In the genomic region with DNA sequence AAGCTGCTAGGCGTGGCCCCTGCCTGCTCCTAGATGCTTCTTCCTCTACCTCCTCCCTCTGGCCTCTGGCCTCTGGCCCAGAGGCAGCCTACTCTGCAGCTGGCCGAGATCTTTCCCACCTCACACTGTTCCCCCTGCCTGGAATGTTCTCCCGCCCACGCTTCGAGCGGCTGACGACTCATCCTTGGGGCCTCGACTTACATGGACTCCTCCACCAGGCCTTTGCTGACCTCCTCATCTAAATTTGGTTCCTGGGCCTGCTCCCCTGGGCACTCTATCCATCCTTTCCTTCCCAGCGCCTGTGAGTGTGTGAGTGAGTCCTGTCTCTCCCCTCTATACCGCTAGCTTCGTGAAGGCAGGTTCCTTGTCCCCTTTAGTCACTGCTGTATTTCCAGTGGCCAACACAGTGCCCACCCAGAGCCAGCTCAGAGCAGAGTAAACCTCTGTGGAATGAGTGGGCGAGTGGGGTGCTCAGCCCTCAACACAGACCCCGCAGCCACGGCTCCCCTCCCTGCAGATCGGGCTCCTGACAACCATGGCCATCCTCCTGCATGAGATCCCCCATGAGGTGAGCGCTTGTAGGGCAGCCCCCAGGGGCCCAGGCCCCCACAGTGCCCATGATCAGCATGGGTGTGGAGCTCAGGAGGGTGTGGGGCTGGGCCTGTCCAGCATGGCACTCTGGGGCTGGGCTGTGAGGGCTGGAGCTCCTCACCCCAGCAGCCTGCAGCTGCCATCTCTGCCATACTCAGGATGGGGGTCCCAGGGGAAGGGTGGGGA, we compare ENCODE assay signal across 10 cellular contexts. TPM values are rescaled to one million over a fixed set of nuclear protein-coding genes. Genes with fewer than 3 reads are reported as not detected.
DNase-seq lines count a peak whose midpoint lies in the region; ATAC-seq, FAIRE-seq and TF ChIP-seq lines count a peak whose summit lies in the region.
"Had no signal": no experiment of that assay in that cellular context is flagged by ENCODE, and none has a peak within 500 bp of the region (broad histone marks: within the 10 kb centered on the region; RNA-seq: fewer than 3 reads in every experiment).

No MANE protein-coding gene starts in this region.

- H4K20me1 ChIP-seq in GM23248 (ENCODE audit: insufficient read depth), result no peaks in the 10 kb centered on the region

- peak overlapping the region; percentile 8 for H3K4me2 ChIP-seq in GM23248 (ENCODE audit: unreplicated experiment)

- TF ChIP-seq CTCF in foreskin fibroblast (IDR thresholded peaks at IDR 0.05; ENCODE audit: low read depth, low read length) (no peak), WERI-Rb-1 (IDR thresholded peaks at IDR 0.05; ENCODE audit: low read depth, low read length) (no peak)

- peaks cover 68% of the 10 kb centered on the region for H3K4me1 ChIP-seq in GM23248 (ENCODE audit: insufficient read depth)
- peaks cover 38 to 59% (median 58%) of the 10 kb centered on the region in 3 donors for H3K4me1 ChIP-seq in skeletal muscle tissue (ENCODE audit: control insufficient read depth in 3 of 3, insufficient read depth in 3 of 3, low read length in 3 of 3)

- peaks cover 3% of the 10 kb centered on the region for H3K4me1 Mint-ChIP-seq in activated T-helper 17 cell treated with anti-CD3 and anti-CD28 coated beads, Interleukin-2, amount 50 U/mL, for 72 hours

- no peak for TF ChIP-seq POLR2A in GM12892 (IDR thresholded peaks at IDR 0.05; ENCODE audit: low read depth, low read length)

- no peak overlapping the region for H3K4me3 Mint-ChIP-seq in activated T-helper 17 cell treated with anti-CD3 and anti-CD28 coated beads, Interleukin-2, amount 50 U/mL, for 72 hours

- H3K9me2 ChIP-seq in GM23248 (ENCODE audit: insufficient read depth), result no peaks in the 10 kb centered on the region

- peak overlapping the region; percentile 54 for H3K27ac ChIP-seq in GM23248
- peak overlapping the region; percentile 19 for H3K27ac ChIP-seq in skeletal muscle tissue (ENCODE audit: low read depth, low read length)
- no peak overlapping the region for H3K27ac ChIP-seq in WERI-Rb-1

- H2AFZ ChIP-seq in GM23248, result no peak overlapping the region

- peak overlapping the region; percentile 64 for H3K27ac Mint-ChIP-seq in activated T-helper 17 cell treated with anti-CD3 and anti-CD28 coated beads, Interleukin-2, amount 50 U/mL, for 72 hours

- peaks cover 39% of the 10 kb centered on the region for H3K36me3 Mint-ChIP-seq in activated T-helper 17 cell treated with anti-CD3 and anti-CD28 coated beads, Interleukin-2, amount 50 U/mL, for 72 hours (ENCODE audit: low read depth)

- peaks cover 46% of the 10 kb centered on the region for H3K79me2 ChIP-seq in GM23248 (ENCODE audit: insufficient read depth)

- DNase-seq in GM23248, result peak; percentile 82
- DNase-seq in foreskin fibroblast, result peak; percentile 87 to 91
- no peak for DNase-seq in WERI-Rb-1
- no peak for DNase-seq in putamen (ENCODE audit: low spot score)
- DNase-seq in GM12892 (ENCODE audit: insufficient read length), result no peak
- DNase-seq: activated CD4-positive, alpha-beta T cell treated with anti-CD3 and anti-CD28 coated beads for 1 hour had no signal

- in situ Hi-C loops in GM23248 (cut with MboI), result no loop called here

- no peak for ATAC-seq in activated T-helper 17 cell treated with anti-CD3 and anti-CD28 coated beads, Interleukin-2, amount 50 U/mL, for 72 hours (replicated peaks)
- ATAC-seq in HG02852 (IDR thresholded peaks at IDR 0.05; ENCODE audit: unreplicated experiment), result no peak

- H3K4me3 ChIP-seq in GM23248 (peak overlapping the region; percentile 14; the same call in 1 of the 2 replicates), foreskin fibroblast (ENCODE audit: low read depth in 1 of 2, low read length in 2 of 2) (no peak overlapping the region), skeletal muscle tissue (ENCODE audit: low read length in 3 of 3) (peak overlapping the region in 1 of 3 donors; percentile 41), WERI-Rb-1 (ENCODE audit: low read depth, low read length) (no peak overlapping the region)

- 34% methylated on average over 16 of the region's 16 CpGs for WGBS in GM23248 (ENCODE audit: low coverage in 1 of 2, low lambda C conversion rate in 2 of 2, missing lambda C conversion rate in 2 of 2), 2 experiments

- H3K9me3 Mint-ChIP-seq in activated T-helper 17 cell treated with anti-CD3 and anti-CD28 coated beads, Interleukin-2, amount 50 U/mL, for 72 hours, result no peaks in the 10 kb centered on the region

- no peaks in the 10 kb centered on the region for H3K9me3 ChIP-seq in GM23248 (ENCODE audit: low read depth)
- no peaks in the 10 kb centered on the region for H3K9me3 ChIP-seq in skeletal muscle tissue (ENCODE audit: control insufficient read depth in 3 of 3, low read length in 3 of 3)
- no peaks in the 10 kb centered on the region for H3K9me3 ChIP-seq in WERI-Rb-1 (ENCODE audit: severe bottlenecking)

- H3K36me3 ChIP-seq in GM23248 (ENCODE audit: low read depth) (peaks cover 10% of the 10 kb centered on the region; the same call in 1 of the 2 replicates), skeletal muscle tissue (ENCODE audit: control insufficient read depth in 3 of 3, insufficient read depth in 3 of 3, low read length in 3 of 3) (peaks cover 36 to 49% (median 42%) of the 10 kb centered on the region in 3 donors), WERI-Rb-1 (peaks cover 20% of the 10 kb centered on the region)

- no peaks in the 10 kb centered on the region for H3K27me3 ChIP-seq in GM23248 (replicated peaks; ENCODE audit: insufficient read depth)
- no peaks in the 10 kb centered on the region for H3K27me3 ChIP-seq in skeletal muscle tissue (ENCODE audit: control insufficient read depth in 3 of 3, insufficient read depth in 3 of 3, low read length in 3 of 3)
- no peaks in the 10 kb centered on the region for H3K27me3 ChIP-seq in WERI-Rb-1 (ENCODE audit: insufficient read depth, low read depth, severe bottlenecking)

- peaks cover 75% of the 10 kb centered on the region for H3F3A ChIP-seq in GM23248 (ENCODE audit: insufficient read depth)

- peak overlapping the region; percentile 52; the same call in 1 of the 2 replicates for H3K9ac ChIP-seq in GM23248
- peak overlapping the region in 1 of 3 donors; percentile 60 for H3K9ac ChIP-seq in skeletal muscle tissue (ENCODE audit: low read depth in 1 of 3, low read length in 3 of 3)

- H3K27me3 Mint-ChIP-seq in activated T-helper 17 cell treated with anti-CD3 and anti-CD28 coated beads, Interleukin-2, amount 50 U/mL, for 72 hours, result no peaks in the 10 kb centered on the region

- no peak for FAIRE-seq in GM12892 (lab: Jason Lieb, UNC)

RNA-seq across cellular contexts. Expression of a gene that starts 5.7 kb away (rescaled TPM):
- total RNA-seq in GM23248 (2014; rRNA removed; shearing (Covaris generic)), result 183 and 189 TPM in 2 replicates
- polyA plus RNA-seq in GM23248 (2016; fragmentation: Nextera tagmentation; extraction: Ambion mirVana), result 175 and 183 TPM in 2 replicates
- 10 to 100 TPM; 16.1 to 17.5 TPM for total RNA-seq in activated T-helper 17 cell treated with anti-CD3 and anti-CD28 coated beads, Interleukin-2, amount 50 U/mL, for 72 hours
- 16.7 TPM for total RNA-seq in skeletal muscle tissue
- polyA plus RNA-seq in GM12892 (2012; ENCODE audit: missing spikeins), result 7.0 TPM

RNA-seq across cellular contexts. Expression of a gene that starts 12.1 kb away (rescaled TPM):
- total RNA-seq in GM23248 (2014; rRNA removed; shearing (Covaris generic)), result 139 and 151 TPM in 2 replicates
- polyA plus RNA-seq in GM23248 (2016; fragmentation: Nextera tagmentation; extraction: Ambion mirVana), result 212 and 220 TPM in 2 replicates
- 100 to 1,000 TPM; 109 to 174 TPM for total RNA-seq in activated T-helper 17 cell treated with anti-CD3 and anti-CD28 coated beads, Interleukin-2, amount 50 U/mL, for 72 hours
- 146 TPM for total RNA-seq in skeletal muscle tissue
- 132 TPM for polyA plus RNA-seq in GM12892 (2012; ENCODE audit: missing spikeins)

RNA-seq across cellular contexts. Expression of a gene that starts 34.8 kb away (rescaled TPM):
- 0.13 and 0.22 TPM in 2 replicates for total RNA-seq in GM23248 (2014; rRNA removed; shearing (Covaris generic))
- 0.11 TPM in 1 of 2 replicates, not detected in the other for polyA plus RNA-seq in GM23248 (2016; fragmentation: Nextera tagmentation; extraction: Ambion mirVana)
- 1 to 10 TPM; 1.1 to 1.7 TPM for total RNA-seq in activated T-helper 17 cell treated with anti-CD3 and anti-CD28 coated beads, Interleukin-2, amount 50 U/mL, for 72 hours
- total RNA-seq in skeletal muscle tissue, result 44.9 TPM
- 0.59 TPM for polyA plus RNA-seq in GM12892 (2012; ENCODE audit: missing spikeins)
- total RNA-seq: OCI-LY7 had no signal

RNA-seq across cellular contexts. Expression of a gene that starts 35.7 kb away (rescaled TPM):
- total RNA-seq in GM23248 (2014; rRNA removed; shearing (Covaris generic)), result not detected in 2 replicates
- 0.30 TPM in 1 of 2 replicates, not detected in the other for polyA plus RNA-seq in GM23248 (2016; fragmentation: Nextera tagmentation; extraction: Ambion mirVana)
- under 1 TPM in 1 of 2 donors, not detected in 1; 0.21 TPM for total RNA-seq in activated T-helper 17 cell treated with anti-CD3 and anti-CD28 coated beads, Interleukin-2, amount 50 U/mL, for 72 hours
- total RNA-seq in skeletal muscle tissue, result 2.6 TPM
- polyA plus RNA-seq in GM12892 (2012; ENCODE audit: missing spikeins), result 5.5 TPM

Comparison
In these comparisons a context has a peak if more than half of its experiments do, and no peak if none do; other contexts are left out.
1. DNase-seq: peak in GM23248 (single experiment) and foreskin fibroblast (2 of 2); none in WERI-Rb-1 (single experiment), putamen (single experiment) and GM12892 (single experiment).
2. RNA of a gene that starts 34.8 kb away (total RNA-seq): 44.9 TPM in skeletal muscle tissue (single experiment); 1.1 to 1.7 TPM in activated T-helper 17 cell treated with anti-CD3 and anti-CD28 coated beads, Interleukin-2, amount 50 U/mL, for 72 hours and 0.13 to 0.22 TPM in GM23248; every median in the first group is over 10 times any median in the second.